ENCODE assay signal across 21 cellular contexts in genomic region chr1:16882995-16883394, GRCh38. TPM values are rescaled to one million over a fixed set of nuclear protein-coding genes. Genes with fewer than 3 reads are reported as not detected.
"Had no signal": no experiment of that assay in that cellular context is flagged by ENCODE, and none has a peak within 500 bp of the region (broad histone marks: within the 10 kb centered on the region; RNA-seq: fewer than 3 reads in every experiment).

No MANE protein-coding gene starts in this region.

- H3K4me1 ChIP-seq: breast epithelium, tibial nerve had no signal

- H3K27ac ChIP-seq: breast epithelium, tibial nerve had no signal

- H3K27ac Mint-ChIP-seq: activated CD8-positive, alpha-beta memory T cell treated with anti-CD3 and anti-CD28 coated beads, Interleukin-2, amount 10 ng/mL, durations not matched to agents 7 days and 5 days; activated CD8-positive, alpha-beta T cell treated with anti-CD3 and anti-CD28 coated beads, Interleukin-2, amount 10 ng/mL, durations not matched to agents 7 days and 5 days; activated naive CD4-positive, alpha-beta T cell treated with anti-CD3 and anti-CD28 coated beads, Interleukin-2, amount 50 U/mL, for 72 hours; activated T-helper 2 cell treated with anti-CD3 and anti-CD28 coated beads, Interferon-gamma antibody, Interleukin-2, Interleukin-4, amounts not matched to agents 10 μg/mL and 5 μg/mL and 100 μg/mL, durations not matched to agents 14 hours and 24 hours and 36 hours; dendritic cell treated with granulocyte-macrophage colony-stimulating factor and Interleukin-4, amounts not matched to agents 40 ng/mL and 50 ng/mL, for 4 days; naive thymus-derived CD8-positive, alpha-beta T cell; WTC11 had no signal

- H3K4me1 Mint-ChIP-seq: activated CD8-positive, alpha-beta memory T cell treated with anti-CD3 and anti-CD28 coated beads, Interleukin-2, amount 10 ng/mL, durations not matched to agents 7 days and 5 days had no signal

- H3K36me3 Mint-ChIP-seq: activated CD8-positive, alpha-beta memory T cell treated with anti-CD3 and anti-CD28 coated beads, Interleukin-2, amount 10 ng/mL, durations not matched to agents 7 days and 5 days; activated naive CD4-positive, alpha-beta T cell treated with anti-CD3 and anti-CD28 coated beads, Interleukin-2, amount 50 U/mL, for 72 hours; naive thymus-derived CD8-positive, alpha-beta T cell; WTC11 had no signal

- H3K4me3 Mint-ChIP-seq: activated CD8-positive, alpha-beta memory T cell treated with anti-CD3 and anti-CD28 coated beads, Interleukin-2, amount 10 ng/mL, durations not matched to agents 7 days and 5 days; activated CD8-positive, alpha-beta T cell treated with anti-CD3 and anti-CD28 coated beads, Interleukin-2, amount 10 ng/mL, durations not matched to agents 7 days and 5 days; dendritic cell treated with granulocyte-macrophage colony-stimulating factor and Interleukin-4, amounts not matched to agents 40 ng/mL and 50 ng/mL, for 4 days; naive thymus-derived CD8-positive, alpha-beta T cell; WTC11 had no signal

- H3K36me3 ChIP-seq: breast epithelium, tibial nerve had no signal

- H3K9me3 ChIP-seq: breast epithelium, tibial nerve had no signal

- H3K4me3 ChIP-seq: breast epithelium, tibial nerve had no signal

- ATAC-seq: activated CD8-positive, alpha-beta memory T cell treated with anti-CD3 and anti-CD28 coated beads, Interleukin-2, amount 10 ng/mL, durations not matched to agents 7 days and 5 days; activated CD8-positive, alpha-beta T cell treated with anti-CD3 and anti-CD28 coated beads, Interleukin-2, amount 10 ng/mL, durations not matched to agents 7 days and 5 days; activated naive CD4-positive, alpha-beta T cell treated with anti-CD3 and anti-CD28 coated beads, Interleukin-2, amount 50 U/mL, for 72 hours; naive thymus-derived CD8-positive, alpha-beta T cell; WTC11 had no signal

- H3K9me3 Mint-ChIP-seq: activated naive CD4-positive, alpha-beta T cell treated with anti-CD3 and anti-CD28 coated beads, Interleukin-2, amount 50 U/mL, for 72 hours; activated T-helper 2 cell treated with anti-CD3 and anti-CD28 coated beads, Interferon-gamma antibody, Interleukin-2, Interleukin-4, amounts not matched to agents 10 μg/mL and 5 μg/mL and 100 μg/mL, durations not matched to agents 14 hours and 24 hours and 36 hours; dendritic cell treated with granulocyte-macrophage colony-stimulating factor and Interleukin-4, amounts not matched to agents 40 ng/mL and 50 ng/mL, for 4 days; naive thymus-derived CD8-positive, alpha-beta T cell; WTC11 had no signal

- DNase-seq: activated CD4-positive, alpha-beta T cell treated with anti-CD3 and anti-CD28 coated beads for 1 hour; activated CD4-positive, alpha-beta T cell treated with anti-CD3 and anti-CD28 coated beads, Interleukin-2, amount 50 U/mL, for 1 hour; activated CD8-positive, alpha-beta memory T cell treated with anti-CD3 and anti-CD28 coated beads, Interleukin-2, amount 10 ng/mL, durations not matched to agents 7 days and 5 days; activated CD8-positive, alpha-beta T cell treated with anti-CD3 and anti-CD28 coated beads, Interleukin-2, amount 10 ng/mL, durations not matched to agents 7 days and 5 days; activated T-cell treated with anti-CD3 and anti-CD28 coated beads, Interleukin-2, amount 50 U/mL, for 48 hours; central memory CD4-positive, alpha-beta T cell; effector CD4-positive, alpha-beta T cell; mesenchymal stem cell; naive thymus-derived CD8-positive, alpha-beta T cell; posterior cingulate gyrus; right cardiac atrium; stimulated activated CD4-positive, alpha-beta T cell treated with anti-CD3 and anti-CD28 coated beads, Interleukin-2, amount 100 ng/mL, for 48 hours; stimulated activated naive CD4-positive, alpha-beta T cell treated with Interleukin-2 at 50 U/mL for 16 hours; T-helper 2 cell had no signal

RNA-seq across cellular contexts. Expression of gene RNU1-2, which starts 12.8 kb away (rescaled TPM):
- polyA plus RNA-seq: right cardiac atrium, urinary bladder had no signal
